10 cellular contexts compared by ENCODE assay signal in genomic region chr2:64837925-64838641, GRCh38.
A peak's percentile ranks its signal among the peaks of the same experiment; 100 is the strongest.
DNase-seq lines count a peak whose midpoint lies in the region; ATAC-seq, FAIRE-seq and TF ChIP-seq lines count a peak whose summit lies in the region.
"Had no signal": no experiment of that assay in that cellular context is flagged by ENCODE, and none has a peak within 500 bp of the region (broad histone marks: within the 10 kb centered on the region; RNA-seq: fewer than 3 reads in every experiment).

No MANE protein-coding gene starts in this region.

- H3K36me3 ChIP-seq in HepG2 (replicated peaks in 1 of 2; ENCODE audit: control insufficient read depth in 1 of 2, insufficient read depth in 2 of 2, low read length in 2 of 2): no peaks in the 10 kb centered on the region
- no peaks in the 10 kb centered on the region for H3K36me3 ChIP-seq in CD8-positive, alpha-beta T cell (ENCODE audit: insufficient read depth, low read length)

- H3K27me3 ChIP-seq in HepG2 (ENCODE audit: control insufficient read depth in 1 of 2, insufficient read depth in 2 of 2, low read length in 2 of 2): peaks cover 1 to 4% of the 10 kb centered on the region in 2 experiments; a peak in 3 of 5 replicates
- no peaks in the 10 kb centered on the region for H3K27me3 ChIP-seq in CD8-positive, alpha-beta T cell (ENCODE audit: insufficient read depth, low read length)

- no peaks in the 10 kb centered on the region for H3K36me3 Mint-ChIP-seq in IgD-negative memory B cell
- no peaks in the 10 kb centered on the region for H3K36me3 Mint-ChIP-seq in activated B cell treated with CpG ODN at 0.5 μM for 24 hours (ENCODE audit: low read depth)
- no peaks in the 10 kb centered on the region for H3K36me3 Mint-ChIP-seq in CD8-positive, alpha-beta T cell

- WGBS in HepG2 (ENCODE audit: low lambda C conversion rate): 17% methylated on average over 7 of the region's 8 CpGs

- no peaks in the 10 kb centered on the region for H4K20me1 ChIP-seq in HepG2 (ENCODE audit: insufficient read depth, low read length)

- H3K4me3 Mint-ChIP-seq in IgD-negative memory B cell (peak overlapping the region in 1 of 4 donors; percentile 67), activated B cell treated with CpG ODN at 0.5 μM for 24 hours (no peak overlapping the region)
- H3K4me3 Mint-ChIP-seq in CD8-positive, alpha-beta T cell: no peak overlapping the region
- H3K4me3 Mint-ChIP-seq: H9 had no signal

- H3K9me3 Mint-ChIP-seq in IgD-negative memory B cell (no peaks in the 10 kb centered on the region), activated B cell treated with CpG ODN at 0.5 μM for 24 hours (no peaks in the 10 kb centered on the region)
- H3K9me3 Mint-ChIP-seq in CD8-positive, alpha-beta T cell: no peaks in the 10 kb centered on the region
- H3K9me3 Mint-ChIP-seq: H9 had no signal

- POLR2A ChIA-PET in activated B cell treated with CpG ODN at 0.5 μM for 24 hours (lab: Charles Lee) (interaction anchor here (0.6 to 5.8 kb wide), 13 partner anchors 10 to 314 kb away, joined by 3 to 81 read pairs (median 5); partner anchors contain the start of genes AFTPH and SERTAD2), HepG2 (lab: Yijun Ruan, JAX) (interaction anchor here (1.3 to 1.8 kb wide), 2 partner anchors 87 to 184 kb away, joined by 3 to 5 read pairs; no protein-coding TSS in a partner anchor)
- POLR2A ChIA-PET in CD8-positive, alpha-beta T cell (lab: Charles Lee): interaction anchor here (1.4 kb wide), 1 partner anchor 185 kb away, joined by 4 read pairs; no protein-coding TSS in a partner anchor

- in situ Hi-C loops in HepG2 (cut with HindIII; ENCODE audit: extremely low pct_ligation_motif_present, low pct_unique_long_range_greater_than_20kb): no loop called here

- BruUV-seq in HepG2 (replicated peaks; lab: Mats Ljungman, UMichigan): no TSS peak

- H3K4me2 ChIP-seq in HepG2 (ENCODE audit: low read depth, low read length): peak overlapping the region; percentile 39

- intact Hi-C loops in activated B cell treated with CpG ODN at 0.5 μM for 24 hours (cut with micrococcal nuclease): no loop called here
- intact Hi-C loops in HepG2 (cut with micrococcal nuclease; ENCODE audit: unreplicated experiment): loop anchor here (2.0 kb wide), 1 partner anchor 21 kb away; no protein-coding TSS in a partner anchor
- intact Hi-C loops in CD8-positive, alpha-beta T cell (cut with DNase I, micrococcal nuclease): no loop called here

- H3K9ac ChIP-seq in HepG2 (ENCODE audit: insufficient read depth, low read depth, low read length): no peak overlapping the region; the same call in 1 of the 2 replicates

- no peak overlapping the region for H3K27ac ChIP-seq in HepG2 (ENCODE audit: extremely low read length, insufficient read depth, low read length)
- H3K27ac ChIP-seq in CD8-positive, alpha-beta T cell (ENCODE audit: low read depth, low read length): no peak overlapping the region

- H3K27me3 Mint-ChIP-seq in IgD-negative memory B cell: no peaks in the 10 kb centered on the region
- no peaks in the 10 kb centered on the region for H3K27me3 Mint-ChIP-seq in activated B cell treated with CpG ODN at 0.5 μM for 24 hours
- peaks cover 3% of the 10 kb centered on the region for H3K27me3 Mint-ChIP-seq in CD8-positive, alpha-beta T cell (ENCODE audit: low read depth)

- no peak overlapping the region for H2AFZ ChIP-seq in HepG2 (ENCODE audit: low read length)

- H3K9me3 ChIP-seq in HepG2 (ENCODE audit: low read length): no peaks in the 10 kb centered on the region
- H3K9me3 ChIP-seq in CD8-positive, alpha-beta T cell (ENCODE audit: low read length): no peaks in the 10 kb centered on the region

- no peaks in the 10 kb centered on the region for H3K79me2 ChIP-seq in HepG2 (ENCODE audit: insufficient read depth, low read length)

- FAIRE-seq in HepG2 (lab: Jason Lieb, UNC): no peak

- no peak for TF ChIP-seq RAD21 in HepG2 (CRISPR knock-in tag; IDR thresholded peaks at IDR 0.05)

- DNase-seq in A172 (ENCODE audit: low spot score) (peak; percentile 74), activated B cell treated with CpG ODN at 0.5 μM for 24 hours (no peak), HepG2 (ENCODE audit: low spot score) (no peak), SK-N-DZ (ENCODE audit: low spot score) (no peak)
- DNase-seq in CD8-positive, alpha-beta T cell: no peak
- DNase-seq: H9, SHP77 had no signal

- TF ChIP-seq CTCF in activated B cell treated with CpG ODN at 0.5 μM for 24 hours (IDR thresholded peaks at IDR 0.05): no peak
- no peak for TF ChIP-seq CTCF in HepG2 (CRISPR knock-in tag; IDR thresholded peaks at IDR 0.05)
- TF ChIP-seq CTCF in CD8-positive, alpha-beta T cell (IDR thresholded peaks at IDR 0.05): no peak

- H3K4me3 ChIP-seq in HepG2 (replicated peaks in 1 of 3; ENCODE audit: insufficient read depth in 1 of 3, low read depth in 2 of 3, low read length in 3 of 3): no peak overlapping the region
- no peak overlapping the region for H3K4me3 ChIP-seq in CD8-positive, alpha-beta T cell (ENCODE audit: low read depth, low read length)

- H3K4me1 Mint-ChIP-seq in IgD-negative memory B cell: peaks cover 32 to 35% (median 32%) of the 10 kb centered on the region in 3 donors
- H3K4me1 Mint-ChIP-seq in activated B cell treated with CpG ODN at 0.5 μM for 24 hours: peaks cover 51% of the 10 kb centered on the region
- H3K4me1 Mint-ChIP-seq in CD8-positive, alpha-beta T cell (ENCODE audit: low read depth): peaks cover 5% of the 10 kb centered on the region

- no peak for TF ChIP-seq POLR2A in HepG2 (IDR thresholded peaks at IDR 0.05; ENCODE audit: insufficient read depth in 1 of 2, low read depth in 2 of 2, low read length in 2 of 2)

- peak; percentile 49 for ATAC-seq in activated B cell treated with CpG ODN at 0.5 μM for 24 hours (ENCODE audit: low read depth)
- peak; percentile 26 for ATAC-seq in HepG2
- no peak for ATAC-seq in HG03139 (IDR thresholded peaks at IDR 0.05; ENCODE audit: unreplicated experiment)
- no peak for ATAC-seq in GM21737 (IDR thresholded peaks at IDR 0.05; ENCODE audit: unreplicated experiment)
- ATAC-seq in CD8-positive, alpha-beta T cell: no peak

- peak overlapping the region in 2 of 3 donors; percentile 45 to 97 for H3K27ac Mint-ChIP-seq in IgD-negative memory B cell
- peak overlapping the region; percentile 62 for H3K27ac Mint-ChIP-seq in activated B cell treated with CpG ODN at 0.5 μM for 24 hours
- H3K27ac Mint-ChIP-seq in CD8-positive, alpha-beta T cell: no peak overlapping the region

- CTCF ChIA-PET in activated B cell treated with CpG ODN at 0.5 μM for 24 hours (lab: Charles Lee) (interaction anchor here (1.2 kb wide), 1 partner anchor 13 kb away, joined by 4 read pairs; no protein-coding TSS in a partner anchor), HepG2 (lab: Yijun Ruan, JAX; ENCODE audit: low intra/inter-chr PET ratio, low total read pairs) (no interaction called here)
- CTCF ChIA-PET in CD8-positive, alpha-beta T cell (lab: Charles Lee): interaction anchor here (0.8 to 16.4 kb wide), 3 partner anchors 109 to 189 kb away, joined by 3 to 222 read pairs (median 3); partner anchors contain the start of gene SERTAD2

- H3K4me1 ChIP-seq in HepG2 (ENCODE audit: insufficient read depth, low read length): peaks cover 62% of the 10 kb centered on the region
- no peaks in the 10 kb centered on the region for H3K4me1 ChIP-seq in CD8-positive, alpha-beta T cell (ENCODE audit: insufficient read depth, low read length)

- TF ChIP-seq EP300 in HepG2 (IDR thresholded peaks at IDR 0.05; ENCODE audit: low read depth in 2 of 2, low read length in 2 of 2) (no peak), HepG2 (CRISPR knock-in tag; IDR thresholded peaks at IDR 0.05; ENCODE audit: borderline replicate concordance) (no peak)

TF ChIP-seq in HepG2, 621 proteins besides CTCF, POLR2A, EP300 and RAD21:
- TF ChIP-seq KDM5B (CRISPR knock-in tag; IDR thresholded peaks at IDR 0.05; ENCODE audit: borderline replicate concordance): 0 out of 2 replicates have a peak, but pooled peaks have one; percentile 2
- TF ChIP-seq ZNF432 (CRISPR knock-in tag; IDR thresholded peaks at IDR 0.05; ENCODE audit: borderline replicate concordance): no peak

Comparison
In these comparisons a context has a peak if more than half of its experiments do, and no peak if none do; other contexts are left out.
1. ATAC-seq: peak in activated B cell treated with CpG ODN at 0.5 μM for 24 hours (single experiment) and HepG2 (single experiment); none in HG03139 (single experiment), GM21737 (single experiment) and CD8-positive, alpha-beta T cell (single experiment).